ENCODE assay signal across 28 cellular contexts in the genomic region with DNA sequence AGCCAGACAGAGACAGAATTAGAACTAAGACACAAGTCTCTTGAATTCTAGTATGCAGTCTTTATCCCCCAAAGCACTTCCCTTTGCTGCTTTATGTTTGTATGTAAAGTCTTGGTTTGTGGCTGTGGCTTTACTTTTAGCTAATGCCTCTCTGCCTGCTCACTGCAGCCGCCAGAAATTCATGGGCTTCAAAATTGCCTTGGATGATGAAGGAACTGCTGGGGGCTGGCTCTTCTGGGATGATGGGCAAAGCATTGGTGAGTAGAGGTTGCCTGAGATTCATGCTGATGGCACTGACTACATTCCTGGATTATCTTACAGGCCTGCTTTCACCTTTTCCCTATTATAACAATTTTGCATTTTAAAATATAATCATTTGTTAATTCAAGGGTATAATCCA. TPM values are rescaled to one million over a fixed set of nuclear protein-coding genes. Genes with fewer than 3 reads are reported as not detected.
A peak's percentile ranks its signal among the peaks of the same experiment; 100 is the strongest.
DNase-seq lines count a peak whose midpoint lies in the region; ATAC-seq and TF ChIP-seq lines count a peak whose summit lies in the region.
"Had no signal": no experiment of that assay in that cellular context is flagged by ENCODE, and none has a peak within 500 bp of the region (broad histone marks: within the 10 kb centered on the region; RNA-seq: fewer than 3 reads in every experiment).

No MANE protein-coding gene starts in this region.

- WGBS in esophagus muscularis mucosa: 78% methylated on average over 1 of the region's 1 CpG

- no peak overlapping the region for H3K27ac ChIP-seq in esophagus muscularis mucosa (replicated peaks in 1 of 4)
- H3K27ac ChIP-seq: 22Rv1, BLaER1 had no signal

- no peaks in the 10 kb centered on the region for H3K27me3 ChIP-seq in esophagus muscularis mucosa
- H3K27me3 ChIP-seq: BE2C, BLaER1 had no signal

- H3K4me1 ChIP-seq in esophagus muscularis mucosa: no peaks in the 10 kb centered on the region
- H3K4me1 ChIP-seq: BE2C, BLaER1 had no signal

- ATAC-seq in GM18498 (IDR thresholded peaks at IDR 0.05; ENCODE audit: unreplicated experiment) (no peak), GM21367 (IDR thresholded peaks at IDR 0.05; ENCODE audit: unreplicated experiment) (no peak)

- TF ChIP-seq CTCF in NB4 (IDR thresholded peaks at IDR 0.05; ENCODE audit: low read depth, low read length) (no peak), esophagus muscularis mucosa (IDR thresholded peaks at IDR 0.05) (no peak)

- DNase-seq in NOMO-1 treated with DMSO at 0.1 percent for 48 hours (lab: John Stamatoyannopoulos, UW; ENCODE audit: unreplicated experiment) (peak; percentile 2), NOMO-1 (lab: John Stamatoyannopoulos, UW; ENCODE audit: unreplicated experiment in 2 of 2) (no peak), LoVo (ENCODE audit: low spot score) (peak; percentile 0), NB4 (ENCODE audit: low read depth) (peak; percentile 28), esophagus muscularis mucosa (ENCODE audit: extremely low spot score) (peak; percentile 90)
- DNase-seq in central memory CD4-positive, alpha-beta T cell: no peak
- DNase-seq: ACHN; BE2C; C1 segment of cervical spinal cord; CD4-positive, alpha-beta memory T cell; CD4-positive, CD25-positive, alpha-beta regulatory T cell; CD8-positive, alpha-beta memory T cell; COR-L47; DMS 273 treated with DMSO at 0.1 percent for 48 hours; DMS153; DMS53; DMS79; DND-41; EL; GDM1 had no signal

- no peak for TF ChIP-seq POLR2A in NB4 (IDR thresholded peaks at IDR 0.05; ENCODE audit: extremely low read depth, insufficient read length)
- no peak for TF ChIP-seq POLR2A in esophagus muscularis mucosa (IDR thresholded peaks at IDR 0.05; ENCODE audit: low read depth)

- H3K9me3 ChIP-seq in esophagus muscularis mucosa: no peaks in the 10 kb centered on the region
- H3K9me3 ChIP-seq: BE2C, BLaER1 had no signal

- no peak for TF ChIP-seq EP300 in esophagus muscularis mucosa (IDR thresholded peaks at IDR 0.05)

- intact Hi-C loops in esophagus muscularis mucosa (cut with DNase I): no loop called here

- H3K4me3 ChIP-seq in NB4 (ENCODE audit: low read depth, low read length) (no peak overlapping the region), esophagus muscularis mucosa (no peak overlapping the region)
- H3K4me3 ChIP-seq: BLaER1 had no signal

- no peaks in the 10 kb centered on the region for H3K36me3 ChIP-seq in esophagus muscularis mucosa
- H3K36me3 ChIP-seq: BE2C, BLaER1 had no signal

RNA-seq across cellular contexts. Expression of gene MGAM2, which starts 10.9 kb away (rescaled TPM):
- total RNA-seq in esophagus muscularis mucosa: under 1 TPM in 2 of 4 donors, not detected in 2; under 0.01 to 0.11 TPM
- total RNA-seq: A172; A673; CD4-positive, alpha-beta memory T cell; CD4-positive, CD25-positive, alpha-beta regulatory T cell; CD8-positive, alpha-beta memory T cell; Daoy; G401 had no signal

Comparison
In these comparisons a context has a peak if more than half of its experiments do, and no peak if none do; other contexts are left out.
1. DNase-seq: peak in NOMO-1 treated with DMSO at 0.1 percent for 48 hours (single experiment), LoVo (single experiment), NB4 (single experiment) and esophagus muscularis mucosa (single experiment); none in NOMO-1 (0 of 2) and central memory CD4-positive, alpha-beta T cell (single experiment).